Comparison of ENCODE assay signal across 1 cellular context in the genomic region with DNA sequence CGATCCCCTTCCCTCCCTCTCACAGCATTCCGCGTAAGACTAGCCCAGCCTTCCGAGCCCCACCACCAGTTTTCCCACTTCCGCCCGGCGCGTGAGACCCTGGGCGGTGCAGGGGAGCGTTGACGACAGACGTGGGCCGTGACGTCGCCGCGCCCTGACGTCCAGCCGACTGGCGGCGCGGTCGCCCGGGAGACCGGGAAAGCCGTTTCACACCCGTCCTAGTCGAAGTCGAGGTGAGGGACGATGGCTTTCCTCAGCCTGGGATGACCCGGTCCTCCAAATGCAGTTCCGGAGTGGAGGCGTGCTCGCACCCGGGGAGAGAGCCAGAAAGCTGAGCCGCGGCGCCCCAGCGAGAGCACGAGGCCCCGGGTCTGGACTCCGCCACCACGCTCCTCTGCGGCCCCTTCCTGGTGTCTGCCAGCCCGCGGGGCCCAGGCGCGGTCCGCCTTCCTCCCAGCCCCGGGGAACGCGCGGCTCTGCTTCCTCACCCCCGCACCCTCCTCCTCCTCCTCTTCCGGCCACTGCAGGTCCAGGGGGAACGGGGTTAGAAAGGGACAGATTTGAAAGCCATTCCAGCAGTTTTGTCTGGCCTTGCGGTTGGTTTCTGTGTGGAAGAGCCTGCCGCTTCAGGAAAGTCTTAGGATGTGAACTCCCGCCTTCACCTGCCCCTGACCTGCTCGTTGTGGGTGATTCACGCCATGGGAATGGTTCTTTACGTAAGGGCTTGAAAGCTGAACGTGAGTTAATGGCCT.
TF ChIP-seq lines count a peak whose summit lies in the region.

A gene (plus strand): TSS at position 210 of the 752 bp plus-strand sequence. CDS start 2,977 bp downstream, outside the sequence.

TF ChIP-seq in K562, 482 proteins besides CTCF, POLR2A, EP300 and RAD21 (continued from another document and continues in another):
- TF ChIP-seq, protein P1, sequence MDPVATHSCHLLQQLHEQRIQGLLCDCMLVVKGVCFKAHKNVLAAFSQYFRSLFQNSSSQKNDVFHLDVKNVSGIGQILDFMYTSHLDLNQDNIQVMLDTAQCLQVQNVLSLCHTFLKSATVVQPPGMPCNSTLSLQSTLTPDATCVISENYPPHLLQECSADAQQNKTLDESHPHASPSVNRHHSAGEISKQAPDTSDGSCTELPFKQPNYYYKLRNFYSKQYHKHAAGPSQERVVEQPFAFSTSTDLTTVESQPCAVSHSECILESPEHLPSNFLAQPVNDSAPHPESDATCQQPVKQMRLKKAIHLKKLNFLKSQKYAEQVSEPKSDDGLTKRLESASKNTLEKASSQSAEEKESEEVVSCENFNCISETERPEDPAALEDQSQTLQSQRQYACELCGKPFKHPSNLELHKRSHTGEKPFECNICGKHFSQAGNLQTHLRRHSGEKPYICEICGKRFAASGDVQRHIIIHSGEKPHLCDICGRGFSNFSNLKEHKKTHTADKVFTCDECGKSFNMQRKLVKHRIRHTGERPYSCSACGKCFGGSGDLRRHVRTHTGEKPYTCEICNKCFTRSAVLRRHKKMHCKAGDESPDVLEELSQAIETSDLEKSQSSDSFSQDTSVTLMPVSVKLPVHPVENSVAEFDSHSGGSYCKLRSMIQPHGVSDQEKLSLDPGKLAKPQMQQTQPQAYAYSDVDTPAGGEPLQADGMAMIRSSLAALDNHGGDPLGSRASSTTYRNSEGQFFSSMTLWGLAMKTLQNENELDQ (CRISPR knock-in tag; IDR thresholded peaks at IDR 0.05; ENCODE audit: borderline replicate concordance): peak; percentile 83
- TF ChIP-seq ZNF133 (CRISPR knock-in tag; IDR thresholded peaks at IDR 0.05) (0 out of 2 replicates have a peak, but pooled peaks have one; percentile 28), RBM34 (IDR thresholded peaks at IDR 0.05; ENCODE audit: borderline replicate concordance, insufficient read depth, low read length) (no peak), ZNF644 (tag; IDR thresholded peaks at IDR 0.05; ENCODE audit: low read depth) (no peak), ZBTB7A (IDR thresholded peaks at IDR 0.05; ENCODE audit: borderline replicate concordance, control insufficient read depth, low read depth, low read length) (peak; percentile 85), ZNF780A (CRISPR knock-in tag; IDR thresholded peaks at IDR 0.05) (no peak), PCBP2 (IDR thresholded peaks at IDR 0.05; ENCODE audit: low read depth, low read length, poor library complexity, severe bottlenecking) (no peak), BCOR (IDR thresholded peaks at IDR 0.05) (no peak), NUFIP1 (IDR thresholded peaks at IDR 0.05; ENCODE audit: partially characterized antibody) (no peak), CBFB (CRISPR knock-in tag; IDR thresholded peaks at IDR 0.05) (no peak), ZSCAN29 (IDR thresholded peaks at IDR 0.05) (no peak), HOXB6 (CRISPR knock-in tag; IDR thresholded peaks at IDR 0.05; ENCODE audit: borderline replicate concordance) (no peak), CTBP1 (IDR thresholded peaks at IDR 0.05; ENCODE audit: borderline replicate concordance) (peak; percentile 59), MCM7 (IDR thresholded peaks at IDR 0.05) (no peak), FOXP1 (CRISPR knock-in tag; IDR thresholded peaks at IDR 0.05) (peak; percentile 62), ZFP36 (IDR thresholded peaks at IDR 0.05; ENCODE audit: low read depth, low read length, partially characterized antibody) (no peak), STAG1 (CRISPR knock-in tag; IDR thresholded peaks at IDR 0.05; ENCODE audit: borderline replicate concordance) (no peak), FOXJ2 (tag; IDR thresholded peaks at IDR 0.05) (no peak), ARID2 (IDR thresholded peaks at IDR 0.05) (no peak), ESRRA (IDR thresholded peaks at IDR 0.05; ENCODE audit: borderline replicate concordance, low read depth) (peak; percentile 12; the same call in 1 of the 2 replicates), ZNF76 (CRISPR knock-in tag; IDR thresholded peaks at IDR 0.05; ENCODE audit: borderline replicate concordance) (peak; percentile 66; the same call in 1 of the 2 replicates), SREBF2 (CRISPR knock-in tag; IDR thresholded peaks at IDR 0.05) (no peak), EHMT2 (IDR thresholded peaks at IDR 0.05) (no peak), ILF3 (IDR thresholded peaks at IDR 0.05; ENCODE audit: borderline replicate concordance) (no peak), FOXK1 (CRISPR knock-in tag; IDR thresholded peaks at IDR 0.05; ENCODE audit: borderline replicate concordance) (peak; percentile 75; the same call in 1 of the 2 replicates), ELF1 (tag; IDR thresholded peaks at IDR 0.05) (peak; percentile 89), PPARD (CRISPR knock-in tag; IDR thresholded peaks at IDR 0.05) (no peak), SAP30 (IDR thresholded peaks at IDR 0.05; ENCODE audit: borderline replicate concordance, insufficient read depth, low read depth, low read length, poor library complexity, severe bottlenecking) (no peak), MXI1 (IDR thresholded peaks at IDR 0.05; ENCODE audit: low read depth, low read length) (peak; percentile 79; the same call in 1 of the 2 replicates), POU5F1 (IDR thresholded peaks at IDR 0.05; ENCODE audit: borderline replicate concordance, low read depth, low read length, partially characterized antibody) (no peak), ERF (CRISPR knock-in tag; IDR thresholded peaks at IDR 0.05) (peak; percentile 74), COPS2 (conservative IDR thresholded peaks at IDR 0.05) (no peak), L3MBTL2 (IDR thresholded peaks at IDR 0.05) (peak; percentile 98), RUNX1 (IDR thresholded peaks at IDR 0.05; ENCODE audit: low read depth) (no peak), PHB2 (IDR thresholded peaks at IDR 0.05; ENCODE audit: low read depth) (no peak), TGIF2 (CRISPR knock-in tag; IDR thresholded peaks at IDR 0.05) (no peak), ZNF140 (CRISPR knock-in tag; IDR thresholded peaks at IDR 0.05) (no peak), GTF2F1 (IDR thresholded peaks at IDR 0.05; ENCODE audit: low read depth, low read length) (peak; percentile 64; the same call in 1 of the 2 replicates), MAFG (tag; conservative IDR thresholded peaks at IDR 0.05) (no peak), NFIX (CRISPR knock-in tag; IDR thresholded peaks at IDR 0.05; ENCODE audit: low read depth) (no peak), ETS2 (tag; IDR thresholded peaks at IDR 0.05; ENCODE audit: borderline replicate concordance, poor library complexity, severe bottlenecking) (no peak), FUS (optimal IDR thresholded peaks at IDR 0.05; ENCODE audit: low read depth, low read length) (no peak)
- TF ChIP-seq, protein P2, sequence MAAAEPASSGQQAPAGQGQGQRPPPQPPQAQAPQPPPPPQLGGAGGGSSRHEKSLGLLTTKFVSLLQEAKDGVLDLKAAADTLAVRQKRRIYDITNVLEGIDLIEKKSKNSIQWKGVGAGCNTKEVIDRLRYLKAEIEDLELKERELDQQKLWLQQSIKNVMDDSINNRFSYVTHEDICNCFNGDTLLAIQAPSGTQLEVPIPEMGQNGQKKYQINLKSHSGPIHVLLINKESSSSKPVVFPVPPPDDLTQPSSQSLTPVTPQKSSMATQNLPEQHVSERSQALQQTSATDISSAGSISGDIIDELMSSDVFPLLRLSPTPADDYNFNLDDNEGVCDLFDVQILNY (CRISPR knock-in tag; IDR thresholded peaks at IDR 0.05): 0 out of 2 replicates have a peak, but pooled peaks have one; percentile 44
- TF ChIP-seq, protein P3, sequence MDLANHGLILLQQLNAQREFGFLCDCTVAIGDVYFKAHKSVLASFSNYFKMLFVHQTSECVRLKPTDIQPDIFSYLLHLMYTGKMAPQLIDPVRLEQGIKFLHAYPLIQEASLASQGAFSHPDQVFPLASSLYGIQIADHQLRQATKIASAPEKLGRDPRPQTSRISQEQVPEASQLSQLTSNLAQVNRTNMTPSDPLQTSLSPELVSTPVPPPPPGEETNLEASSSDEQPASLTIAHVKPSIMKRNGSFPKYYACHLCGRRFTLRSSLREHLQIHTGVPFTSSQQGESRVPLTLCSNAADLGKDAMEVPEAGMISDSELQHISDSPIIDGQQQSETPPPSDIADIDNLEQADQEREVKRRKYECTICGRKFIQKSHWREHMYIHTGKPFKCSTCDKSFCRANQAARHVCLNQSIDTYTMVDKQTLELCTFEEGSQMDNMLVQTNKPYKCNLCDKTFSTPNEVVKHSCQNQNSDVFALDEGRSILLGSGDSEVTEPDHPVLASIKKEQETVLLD (IDR thresholded peaks at IDR 0.05): peak; percentile 96
- TF ChIP-seq, protein P4, sequence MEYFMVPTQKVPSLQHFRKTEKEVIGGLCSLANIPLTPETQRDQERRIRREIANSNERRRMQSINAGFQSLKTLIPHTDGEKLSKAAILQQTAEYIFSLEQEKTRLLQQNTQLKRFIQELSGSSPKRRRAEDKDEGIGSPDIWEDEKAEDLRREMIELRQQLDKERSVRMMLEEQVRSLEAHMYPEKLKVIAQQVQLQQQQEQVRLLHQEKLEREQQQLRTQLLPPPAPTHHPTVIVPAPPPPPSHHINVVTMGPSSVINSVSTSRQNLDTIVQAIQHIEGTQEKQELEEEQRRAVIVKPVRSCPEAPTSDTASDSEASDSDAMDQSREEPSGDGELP (CRISPR knock-in tag; IDR thresholded peaks at IDR 0.05; ENCODE audit: borderline replicate concordance): peak; percentile 88
- TF ChIP-seq, protein P5, sequence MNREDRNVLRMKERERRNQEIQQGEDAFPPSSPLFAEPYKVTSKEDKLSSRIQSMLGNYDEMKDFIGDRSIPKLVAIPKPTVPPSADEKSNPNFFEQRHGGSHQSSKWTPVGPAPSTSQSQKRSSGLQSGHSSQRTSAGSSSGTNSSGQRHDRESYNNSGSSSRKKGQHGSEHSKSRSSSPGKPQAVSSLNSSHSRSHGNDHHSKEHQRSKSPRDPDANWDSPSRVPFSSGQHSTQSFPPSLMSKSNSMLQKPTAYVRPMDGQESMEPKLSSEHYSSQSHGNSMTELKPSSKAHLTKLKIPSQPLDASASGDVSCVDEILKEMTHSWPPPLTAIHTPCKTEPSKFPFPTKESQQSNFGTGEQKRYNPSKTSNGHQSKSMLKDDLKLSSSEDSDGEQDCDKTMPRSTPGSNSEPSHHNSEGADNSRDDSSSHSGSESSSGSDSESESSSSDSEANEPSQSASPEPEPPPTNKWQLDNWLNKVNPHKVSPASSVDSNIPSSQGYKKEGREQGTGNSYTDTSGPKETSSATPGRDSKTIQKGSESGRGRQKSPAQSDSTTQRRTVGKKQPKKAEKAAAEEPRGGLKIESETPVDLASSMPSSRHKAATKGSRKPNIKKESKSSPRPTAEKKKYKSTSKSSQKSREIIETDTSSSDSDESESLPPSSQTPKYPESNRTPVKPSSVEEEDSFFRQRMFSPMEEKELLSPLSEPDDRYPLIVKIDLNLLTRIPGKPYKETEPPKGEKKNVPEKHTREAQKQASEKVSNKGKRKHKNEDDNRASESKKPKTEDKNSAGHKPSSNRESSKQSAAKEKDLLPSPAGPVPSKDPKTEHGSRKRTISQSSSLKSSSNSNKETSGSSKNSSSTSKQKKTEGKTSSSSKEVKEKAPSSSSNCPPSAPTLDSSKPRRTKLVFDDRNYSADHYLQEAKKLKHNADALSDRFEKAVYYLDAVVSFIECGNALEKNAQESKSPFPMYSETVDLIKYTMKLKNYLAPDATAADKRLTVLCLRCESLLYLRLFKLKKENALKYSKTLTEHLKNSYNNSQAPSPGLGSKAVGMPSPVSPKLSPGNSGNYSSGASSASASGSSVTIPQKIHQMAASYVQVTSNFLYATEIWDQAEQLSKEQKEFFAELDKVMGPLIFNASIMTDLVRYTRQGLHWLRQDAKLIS (CRISPR knock-in tag; IDR thresholded peaks at IDR 0.05): peak; percentile 19; the same call in 1 of the 2 replicates
- TF ChIP-seq, protein P6, sequence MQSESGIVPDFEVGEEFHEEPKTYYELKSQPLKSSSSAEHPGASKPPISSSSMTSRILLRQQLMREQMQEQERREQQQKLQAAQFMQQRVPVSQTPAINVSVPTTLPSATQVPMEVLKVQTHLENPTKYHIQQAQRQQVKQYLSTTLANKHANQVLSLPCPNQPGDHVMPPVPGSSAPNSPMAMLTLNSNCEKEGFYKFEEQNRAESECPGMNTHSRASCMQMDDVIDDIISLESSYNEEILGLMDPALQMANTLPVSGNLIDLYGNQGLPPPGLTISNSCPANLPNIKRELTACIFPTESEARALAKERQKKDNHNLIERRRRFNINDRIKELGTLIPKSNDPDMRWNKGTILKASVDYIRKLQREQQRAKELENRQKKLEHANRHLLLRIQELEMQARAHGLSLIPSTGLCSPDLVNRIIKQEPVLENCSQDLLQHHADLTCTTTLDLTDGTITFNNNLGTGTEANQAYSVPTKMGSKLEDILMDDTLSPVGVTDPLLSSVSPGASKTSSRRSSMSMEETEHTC (IDR thresholded peaks at IDR 0.05): 0 out of 2 replicates have a peak, but pooled peaks have one; percentile 27
- TF ChIP-seq, protein P7, sequence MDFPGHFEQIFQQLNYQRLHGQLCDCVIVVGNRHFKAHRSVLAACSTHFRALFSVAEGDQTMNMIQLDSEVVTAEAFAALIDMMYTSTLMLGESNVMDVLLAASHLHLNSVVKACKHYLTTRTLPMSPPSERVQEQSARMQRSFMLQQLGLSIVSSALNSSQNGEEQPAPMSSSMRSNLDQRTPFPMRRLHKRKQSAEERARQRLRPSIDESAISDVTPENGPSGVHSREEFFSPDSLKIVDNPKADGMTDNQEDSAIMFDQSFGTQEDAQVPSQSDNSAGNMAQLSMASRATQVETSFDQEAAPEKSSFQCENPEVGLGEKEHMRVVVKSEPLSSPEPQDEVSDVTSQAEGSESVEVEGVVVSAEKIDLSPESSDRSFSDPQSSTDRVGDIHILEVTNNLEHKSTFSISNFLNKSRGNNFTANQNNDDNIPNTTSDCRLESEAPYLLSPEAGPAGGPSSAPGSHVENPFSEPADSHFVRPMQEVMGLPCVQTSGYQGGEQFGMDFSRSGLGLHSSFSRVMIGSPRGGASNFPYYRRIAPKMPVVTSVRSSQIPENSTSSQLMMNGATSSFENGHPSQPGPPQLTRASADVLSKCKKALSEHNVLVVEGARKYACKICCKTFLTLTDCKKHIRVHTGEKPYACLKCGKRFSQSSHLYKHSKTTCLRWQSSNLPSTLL (IDR thresholded peaks at IDR 0.05): no peak
- TF ChIP-seq, protein P8, sequence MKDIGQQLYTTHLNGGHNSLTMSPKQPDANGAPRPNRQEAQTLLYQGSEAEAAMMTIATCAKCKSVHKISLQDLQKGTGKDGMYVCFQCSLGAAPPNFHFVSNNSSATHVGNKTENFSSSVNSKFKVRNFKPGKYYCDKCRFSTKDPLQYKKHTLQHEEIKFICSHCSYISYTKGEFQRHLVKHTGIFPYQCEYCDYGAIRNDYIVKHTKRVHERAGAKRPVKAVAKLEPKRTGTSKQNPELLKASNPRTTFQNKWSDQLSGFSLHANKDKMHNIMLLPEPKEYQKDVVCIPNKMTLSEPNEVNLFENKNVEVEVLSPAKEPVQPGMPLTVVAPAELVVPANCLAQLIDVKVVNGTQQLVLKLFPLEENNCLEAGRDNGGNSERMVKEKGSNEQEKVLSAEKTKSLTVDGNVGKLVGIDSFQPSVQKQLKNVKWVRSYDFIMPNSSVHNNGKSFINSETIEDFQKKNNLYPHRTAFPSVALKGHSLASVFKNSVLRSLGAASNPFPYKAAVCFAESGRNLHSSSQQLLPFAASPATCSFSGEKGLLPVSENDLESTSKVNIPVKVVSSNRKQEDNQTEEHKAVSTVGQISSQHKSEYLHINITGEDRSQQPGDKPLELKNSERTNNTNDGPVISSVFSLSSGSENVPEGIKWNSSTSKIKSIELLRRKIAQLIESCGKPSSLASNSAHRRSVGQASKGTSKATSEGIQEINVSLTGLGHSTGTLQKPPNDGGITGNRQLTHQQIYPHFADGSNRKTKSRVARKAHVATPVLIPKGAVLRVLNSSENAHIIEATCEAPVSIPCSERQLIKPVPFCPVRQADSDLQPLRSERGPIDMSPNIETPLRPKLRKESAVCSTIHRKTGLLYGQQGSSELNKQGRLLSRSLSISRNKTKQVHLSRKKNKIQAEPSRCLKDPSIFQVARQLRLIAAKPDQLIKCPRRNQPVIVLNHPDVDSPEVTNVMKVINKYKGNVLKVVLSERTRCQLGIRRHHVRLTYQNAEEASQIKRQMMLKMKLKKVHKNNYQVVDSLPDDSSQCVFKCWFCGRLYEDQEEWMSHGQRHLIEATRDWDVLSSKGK (CRISPR knock-in tag; IDR thresholded peaks at IDR 0.05): no peak
